18 cellular contexts compared by ENCODE assay signal in genomic region chr3:123416647-123417046, GRCh38. TPM values are rescaled to one million over a fixed set of nuclear protein-coding genes. Genes with fewer than 3 reads are reported as not detected.
DNase-seq lines count a peak whose midpoint lies in the region; ATAC-seq and TF ChIP-seq lines count a peak whose summit lies in the region.
"Had no signal": no experiment of that assay in that cellular context is flagged by ENCODE, and none has a peak within 500 bp of the region (broad histone marks: within the 10 kb centered on the region; RNA-seq: fewer than 3 reads in every experiment).

No MANE protein-coding gene starts in this region.

- no peaks in the 10 kb centered on the region for H3K36me3 ChIP-seq in left ventricle myocardium inferior
- H3K36me3 ChIP-seq in esophagus (ENCODE audit: control insufficient read depth in 2 of 2, insufficient read depth in 2 of 2, low read length in 1 of 2), result no peaks in the 10 kb centered on the region
- no peaks in the 10 kb centered on the region for H3K36me3 ChIP-seq in rectal smooth muscle tissue (ENCODE audit: control insufficient read depth, insufficient read depth, low read length)
- H3K36me3 ChIP-seq in transverse colon, result no peaks in the 10 kb centered on the region

- H3K27ac ChIP-seq in left ventricle myocardium inferior (replicated peaks), result peak overlapping the region; percentile 89
- H3K27ac ChIP-seq in esophagus (ENCODE audit: low read depth in 2 of 2, low read length in 1 of 2), result peak overlapping the region; percentile 38 to 67
- peak overlapping the region; percentile 94 for H3K27ac ChIP-seq in rectal smooth muscle tissue (ENCODE audit: low read depth, low read length)
- peak overlapping the region; percentile 1 to 89 (median 70) for H3K27ac ChIP-seq in transverse colon
- H3K27ac ChIP-seq: C4-2B had no signal

- in situ Hi-C loops in transverse colon (cut with MboI; ENCODE audit: low pct_ligation_motif_present in 1 of 4, low pct_unique_long_range_greater_than_20kb in 1 of 4, low sequenced_read_pairs in 3 of 4), result no loop called here

- DNase-seq in left ventricle myocardium inferior (no peak), Right ventricle myocardium superior (no peak), transverse colon (no peak), T-helper 9 cell (no peak)
- DNase-seq in activated naive CD8-positive, alpha-beta T cell treated with anti-CD3 and anti-CD28 coated beads for 36 hours, result no peak
- DNase-seq: EL, HFFc6, Karpas-422, MM.1S, NCI-H1105, NCI-H187 treated with DMSO at 0.1 percent for 48 hours, NCI-H774 had no signal

- TF ChIP-seq CTCF in left ventricle myocardium inferior (IDR thresholded peaks at IDR 0.05; ENCODE audit: borderline replicate concordance) (no peak), transverse colon (IDR thresholded peaks at IDR 0.05) (no peak)

- no peak for TF ChIP-seq POLR2A in transverse colon (IDR thresholded peaks at IDR 0.05)

- H3K9ac ChIP-seq in rectal smooth muscle tissue (ENCODE audit: low read length), result no peak overlapping the region

- H3K27me3 ChIP-seq in left ventricle myocardium inferior (ENCODE audit: low read depth) (no peaks in the 10 kb centered on the region), esophagus (ENCODE audit: control insufficient read depth in 1 of 2, insufficient read depth in 2 of 2, low read length in 2 of 2) (no peaks in the 10 kb centered on the region), rectal smooth muscle tissue (ENCODE audit: control insufficient read depth, insufficient read depth, low read length) (no peaks in the 10 kb centered on the region), transverse colon (no peaks in the 10 kb centered on the region)

- WGBS in esophagus, 2 donors, result 84 to 88% methylated on average over 6 of the region's 6 CpGs
- WGBS in transverse colon (ENCODE audit: low coverage in 1 of 2), 2 donors, result 86 to 96% methylated on average over 3 to 6 of the region's 6 CpGs

- H3K27me3 Mint-ChIP-seq in activated naive CD8-positive, alpha-beta T cell treated with anti-CD3 and anti-CD28 coated beads for 36 hours, result no peaks in the 10 kb centered on the region

- no peaks in the 10 kb centered on the region for H3K36me3 Mint-ChIP-seq in activated naive CD8-positive, alpha-beta T cell treated with anti-CD3 and anti-CD28 coated beads for 36 hours

- H3K4me1 ChIP-seq in left ventricle myocardium inferior, result peaks cover 100% of the 10 kb centered on the region
- peaks cover 2 to 3% of the 10 kb centered on the region in 2 donors for H3K4me1 ChIP-seq in esophagus (ENCODE audit: control insufficient read depth in 2 of 2, insufficient read depth in 2 of 2, low read length in 1 of 2)
- peaks cover 71% of the 10 kb centered on the region for H3K4me1 ChIP-seq in rectal smooth muscle tissue (ENCODE audit: control insufficient read depth, insufficient read depth, low read length)
- peaks cover 35 to 57% (median 37%) of the 10 kb centered on the region in 4 donors for H3K4me1 ChIP-seq in transverse colon

- intact Hi-C loops in left ventricle myocardium inferior (cut with micrococcal nuclease) (no loop called here), Right ventricle myocardium superior (cut with DNase I) (no loop called here), transverse colon (cut with DNase I; ENCODE audit: low total_unique reads) (no loop called here)

- no peak for TF ChIP-seq EP300 in transverse colon (IDR thresholded peaks at IDR 0.05; ENCODE audit: low read depth)

- H3K4me3 ChIP-seq in left ventricle myocardium inferior, result peak overlapping the region; percentile 37
- no peak overlapping the region for H3K4me3 ChIP-seq in esophagus (ENCODE audit: low read depth in 1 of 2, low read length in 2 of 2)
- H3K4me3 ChIP-seq in rectal smooth muscle tissue (ENCODE audit: low read length), result no peak overlapping the region
- no peak overlapping the region for H3K4me3 ChIP-seq in transverse colon

- no peak for ATAC-seq in Right ventricle myocardium superior (ENCODE audit: poor library complexity)
- no peak for ATAC-seq in HG03442 (IDR thresholded peaks at IDR 0.05; ENCODE audit: unreplicated experiment)
- ATAC-seq: Panc1 had no signal

- no peaks in the 10 kb centered on the region for H3K9me3 Mint-ChIP-seq in activated naive CD8-positive, alpha-beta T cell treated with anti-CD3 and anti-CD28 coated beads for 36 hours
- H3K9me3 Mint-ChIP-seq: HFFc6 had no signal

- H3K27ac Mint-ChIP-seq in activated naive CD8-positive, alpha-beta T cell treated with anti-CD3 and anti-CD28 coated beads for 36 hours, result no peak overlapping the region
- H3K27ac Mint-ChIP-seq: HFFc6 had no signal

- H3K9me3 ChIP-seq in left ventricle myocardium inferior (replicated peaks) (no peaks in the 10 kb centered on the region), esophagus (ENCODE audit: control insufficient read depth in 2 of 2, insufficient read depth in 1 of 2, low read depth in 1 of 2, low read length in 1 of 2) (no peaks in the 10 kb centered on the region), transverse colon (no peaks in the 10 kb centered on the region)

- H3K4me3 Mint-ChIP-seq in activated naive CD8-positive, alpha-beta T cell treated with anti-CD3 and anti-CD28 coated beads for 36 hours, result no peak overlapping the region
- H3K4me3 Mint-ChIP-seq: HFFc6 had no signal

- H3K4me1 Mint-ChIP-seq in activated naive CD8-positive, alpha-beta T cell treated with anti-CD3 and anti-CD28 coated beads for 36 hours, result no peaks in the 10 kb centered on the region

RNA-seq across cellular contexts. Expression of gene ADCY5, which starts 32.2 kb away (rescaled TPM):
- total RNA-seq in left ventricle myocardium inferior (249 TPM), Right ventricle myocardium superior (225 TPM), transverse colon (10 to 100 TPM; 13.9 to 42.0 (median 28.6) TPM)
- 1 to 10 TPM; 4.4 to 5.0 TPM for polyA plus RNA-seq in esophagus
- total RNA-seq in activated naive CD8-positive, alpha-beta T cell treated with anti-CD3 and anti-CD28 coated beads for 36 hours, result not detected
- total RNA-seq: NCI-H460 had no signal

Comparison
In these comparisons a context has a peak if more than half of its experiments do, and no peak if none do; other contexts are left out.
1. RNA of gene ADCY5, which starts 32.2 kb away (total RNA-seq): 249 TPM in left ventricle myocardium inferior (single experiment), 225 TPM in Right ventricle myocardium superior (single experiment) and 13.9 to 42.0 TPM in transverse colon; not detected in activated naive CD8-positive, alpha-beta T cell treated with anti-CD3 and anti-CD28 coated beads for 36 hours; every median in the first group is over 10 times any median in the second.
2. Peak in every context shown above with its lines, with median percentiles within 50 percentile points of each other: H3K27ac ChIP-seq.